In the genomic region with DNA sequence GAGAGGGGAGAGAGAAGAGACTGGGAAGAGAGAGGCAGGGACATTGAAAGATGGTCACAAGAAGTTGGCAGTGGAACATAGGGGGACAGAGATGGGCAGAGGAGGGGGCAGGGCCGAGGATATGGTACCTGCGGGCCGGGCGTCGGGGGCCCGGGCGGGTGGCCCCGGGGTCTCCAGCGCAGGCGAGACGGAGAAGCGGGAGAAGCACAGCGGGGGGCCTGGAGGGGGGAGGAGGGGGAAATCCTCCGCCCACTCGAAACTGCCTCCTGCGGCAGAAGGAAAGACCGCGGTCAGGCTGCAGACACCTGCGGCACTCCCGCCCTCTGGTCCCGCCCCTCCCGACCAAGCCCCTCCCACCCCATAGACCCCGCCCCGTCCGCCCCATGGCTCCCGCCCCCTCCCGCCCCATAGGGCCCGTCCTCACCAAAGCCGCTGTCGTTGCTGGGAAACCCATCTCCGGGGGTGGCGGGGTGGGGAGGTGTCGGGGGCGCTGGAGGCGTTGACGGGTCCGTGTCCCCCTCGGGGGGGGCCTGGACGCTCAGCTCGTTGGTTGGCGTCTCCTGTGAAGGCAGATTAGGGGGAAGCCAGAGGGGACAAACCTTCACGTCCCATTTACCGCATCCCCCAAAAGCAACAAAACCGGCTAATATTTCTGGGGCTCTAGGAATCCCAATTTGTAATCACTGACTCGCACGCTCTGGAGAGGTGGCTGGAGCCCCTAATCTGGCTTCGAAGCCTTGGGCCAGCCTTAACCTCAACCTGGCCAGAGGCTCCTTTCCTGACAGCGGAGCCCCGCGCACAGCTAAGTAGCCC, we compare ENCODE assay signal across 9 cellular contexts. TPM values are rescaled to one million over a fixed set of nuclear protein-coding genes. Genes with fewer than 3 reads are reported as not detected.
DNase-seq lines count a peak whose midpoint lies in the region; ATAC-seq and TF ChIP-seq lines count a peak whose summit lies in the region.
"Had no signal": no experiment of that assay in that cellular context is flagged by ENCODE, and none has a peak within 500 bp of the region (broad histone marks: within the 10 kb centered on the region; RNA-seq: fewer than 3 reads in every experiment).

No MANE protein-coding gene starts in this region.

- peak; percentile 56 for DNase-seq in Right ventricle myocardium superior
- DNase-seq in right atrium auricular region (ENCODE audit: low spot score), result no peak
- peak; percentile 82 for DNase-seq in RWPE1 (ENCODE audit: low spot score)
- DNase-seq in activated naive CD8-positive, alpha-beta T cell treated with anti-CD3 and anti-CD28 coated beads, Interleukin-2, amount 50 U/mL, for 16 hours (ENCODE audit: low read depth, low spot score), result peak; percentile 14
- DNase-seq in naive B cell, result peak; percentile 59
- no peak for DNase-seq in OCI-M2 (lab: John Stamatoyannopoulos, UW; ENCODE audit: unreplicated experiment)
- no peak for DNase-seq in inferior parietal cortex (ENCODE audit: extremely low spot score)

- H3K4me1 Mint-ChIP-seq in naive B cell, result peaks cover 32 to 40% (median 36%) of the 10 kb centered on the region in 3 donors

- peak overlapping the region in 1 of 2 donors; percentile 21 for H3K4me3 ChIP-seq in right atrium auricular region
- H3K4me3 ChIP-seq: psoas muscle had no signal

- no peak for TF ChIP-seq CTCF in right atrium auricular region (IDR thresholded peaks at IDR 0.05)
- no peak for TF ChIP-seq CTCF in RWPE1 (conservative IDR thresholded peaks at IDR 0.05; ENCODE audit: low read depth)

- H3K9me3 ChIP-seq in right atrium auricular region, result no peaks in the 10 kb centered on the region
- H3K9me3 ChIP-seq: psoas muscle had no signal

- H3K27me3 ChIP-seq in right atrium auricular region, result no peaks in the 10 kb centered on the region

- H3K36me3 ChIP-seq in right atrium auricular region, result no peaks in the 10 kb centered on the region

- peaks cover 24 to 49% (median 40%) of the 10 kb centered on the region in 3 donors for H3K27me3 Mint-ChIP-seq in naive B cell

- H3K27ac ChIP-seq in right atrium auricular region, result peak overlapping the region in 1 of 2 donors; percentile 15
- peak overlapping the region; percentile 97 for H3K27ac ChIP-seq in RWPE1
- H3K27ac ChIP-seq: psoas muscle had no signal

- H3K9me3 Mint-ChIP-seq in naive B cell, result peaks cover 0 to 3% (median 0%) of the 10 kb centered on the region in 7 donors

- peak overlapping the region; percentile 38 to 82 (median 70) for H3K4me3 Mint-ChIP-seq in naive B cell

- CTCF ChIA-PET in RWPE1 (lab: Yijun Ruan, JAX), result interaction anchor here (0.6 kb wide), 1 partner anchor 117 kb away, joined by 7 read pairs; no protein-coding TSS in a partner anchor

- H3K36me3 Mint-ChIP-seq in naive B cell, result no peaks in the 10 kb centered on the region

- POLR2A ChIA-PET in RWPE1 (lab: Yijun Ruan, JAX; ENCODE audit: low non-redundant PET), result no interaction called here

- no peak for ATAC-seq in Right ventricle myocardium superior (ENCODE audit: poor library complexity)
- ATAC-seq in naive B cell (ENCODE audit: low read depth in 2 of 2), result peak; percentile 40 to 56
- ATAC-seq in HG03521 (IDR thresholded peaks at IDR 0.05; ENCODE audit: unreplicated experiment), result no peak
- ATAC-seq: psoas muscle had no signal

- H3K4me1 ChIP-seq in right atrium auricular region, result peaks cover 0 to 45% of the 10 kb centered on the region in 2 donors

- peak overlapping the region in 3 of 6 donors; percentile 83 to 93 (median 84) for H3K27ac Mint-ChIP-seq in naive B cell

- intact Hi-C loops in Right ventricle myocardium superior (cut with DNase I), result loop anchor here (5.0 kb wide), 1 partner anchor 96 kb away; no protein-coding TSS in a partner anchor

RNA-seq across cellular contexts. Expression of a gene that starts 20.4 kb away (rescaled TPM):
- total RNA-seq in Right ventricle myocardium superior (0.70 TPM), right atrium auricular region (1 to 10 TPM; 1.3 to 1.6 TPM)
- polyA plus RNA-seq in naive B cell (ENCODE audit: low read depth in 6 of 6), result not detected

RNA-seq across cellular contexts. Expression of a gene that starts 22.0 kb away (rescaled TPM):
- 29.8 TPM for total RNA-seq in Right ventricle myocardium superior
- 10 to 100 TPM; 13.3 to 22.5 TPM for total RNA-seq in right atrium auricular region
- polyA plus RNA-seq in naive B cell (ENCODE audit: low read depth in 6 of 6), result 10 to 100 TPM in 5 of 6 donors, 1 to 10 TPM in 1; 10.0 to 29.9 (median 20.3) TPM

RNA-seq across cellular contexts. Expression of a gene that starts 35.8 kb away (rescaled TPM):
- 0.24 TPM for total RNA-seq in Right ventricle myocardium superior
- under 1 TPM; 0.26 to 0.31 TPM for total RNA-seq in right atrium auricular region
- polyA plus RNA-seq in naive B cell (ENCODE audit: low read depth in 6 of 6), result under 1 TPM in 5 of 6 donors, not detected in 1; 0.12 to 0.72 (median 0.24) TPM

RNA-seq across cellular contexts. Expression of a gene that starts 45.4 kb away (rescaled TPM):
- 16.9 TPM for total RNA-seq in Right ventricle myocardium superior
- 10 to 100 TPM; 10.8 to 19.8 TPM for total RNA-seq in right atrium auricular region
- polyA plus RNA-seq in naive B cell (ENCODE audit: low read depth in 6 of 6), result 10 to 100 TPM; 27.8 to 44.8 (median 37.1) TPM

Comparison
In these comparisons a context has a peak if more than half of its experiments do, and no peak if none do; other contexts are left out.
1. DNase-seq: peak in Right ventricle myocardium superior (single experiment), RWPE1 (single experiment), activated naive CD8-positive, alpha-beta T cell treated with anti-CD3 and anti-CD28 coated beads, Interleukin-2, amount 50 U/mL, for 16 hours (single experiment) and naive B cell (single experiment); none in right atrium auricular region (single experiment), OCI-M2 (single experiment) and inferior parietal cortex (single experiment).
2. ATAC-seq: peak in naive B cell (2 of 2); none in Right ventricle myocardium superior (single experiment) and HG03521 (single experiment).